In genomic region chr3:17310983-17311382, GRCh38 we compare ENCODE assay signal across 9 cellular contexts.
"Had no signal": no experiment of that assay in that cellular context is flagged by ENCODE, and none has a peak within 500 bp of the region (broad histone marks: within the 10 kb centered on the region; RNA-seq: fewer than 3 reads in every experiment).

No MANE protein-coding gene starts in this region.

- H3K27ac ChIP-seq: GM23248 had no signal

- H3K9me3 Mint-ChIP-seq: GM23338, H9, HFFc6 had no signal

- H3K4me3 Mint-ChIP-seq: GM23338, H9, HFFc6 had no signal

- H3K4me1 Mint-ChIP-seq: GM23338, H9 had no signal

- H3K4me1 ChIP-seq: HAP-1 had no signal

- H3K4me3 ChIP-seq: GM23248, GM23338, HAP-1 had no signal

- H3K9me3 ChIP-seq: HAP-1 had no signal

- H3K36me3 ChIP-seq: HAP-1 had no signal

- ATAC-seq: GM23338, HCT116 had no signal

- DNase-seq: GM23248, GOT3, H7, H9, HCEC 1CT, HFFc6 had no signal

- H3K27ac Mint-ChIP-seq: GM23338, H9, HFFc6 had no signal
